Comparison of ENCODE assay signal across 8 cellular contexts in the genomic region with DNA sequence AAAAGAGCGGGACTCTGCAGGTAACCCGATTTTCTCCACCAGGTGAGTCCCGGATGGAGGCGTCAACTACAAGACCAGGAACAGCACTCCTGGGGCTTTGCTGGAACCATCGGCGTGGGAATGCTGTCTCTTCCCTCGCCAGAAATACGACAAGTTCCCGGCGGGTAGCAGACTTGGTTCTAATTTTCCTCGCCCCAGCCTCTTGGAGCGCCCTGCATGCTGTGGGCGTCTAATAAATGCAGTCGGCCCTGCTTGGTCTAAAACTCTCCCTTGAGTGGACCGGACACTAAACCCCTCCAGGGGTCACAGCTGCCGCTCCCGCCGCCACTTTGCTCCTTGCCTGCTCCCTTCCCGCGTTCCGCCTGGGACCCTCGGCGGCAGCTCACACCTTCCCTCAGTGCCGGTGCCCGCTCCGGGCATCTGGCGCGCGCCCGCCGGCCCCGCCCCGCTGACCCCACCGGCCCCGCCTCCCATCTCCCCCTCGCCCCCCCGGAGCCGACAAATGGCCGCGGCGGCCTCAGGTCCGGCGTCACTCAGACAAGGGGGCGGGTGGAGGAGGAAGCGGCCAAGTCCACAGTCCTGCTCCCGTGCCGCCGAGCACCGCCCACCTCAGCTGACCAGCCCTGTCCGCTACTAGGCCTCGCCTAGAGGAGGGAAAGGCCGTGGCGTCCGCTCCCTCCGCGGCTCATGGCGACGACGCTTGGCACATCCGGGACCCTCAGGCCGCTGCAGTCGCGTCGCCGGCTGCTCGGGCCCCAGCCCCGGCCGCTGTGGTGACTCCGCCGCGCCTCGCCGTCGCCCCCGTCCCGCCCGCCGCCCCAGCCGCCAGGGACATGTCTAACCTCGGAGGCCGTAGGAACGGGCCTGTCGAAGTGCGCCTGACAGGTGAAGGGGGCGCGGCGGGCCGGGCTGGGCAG.
A peak's percentile ranks its signal among the peaks of the same experiment; 100 is the strongest.
DNase-seq lines count a peak whose midpoint lies in the region; ATAC-seq and TF ChIP-seq lines count a peak whose summit lies in the region.

No MANE protein-coding gene starts in this region.

- no peaks in the 10 kb centered on the region for H3K27me3 Mint-ChIP-seq in activated naive CD8-positive, alpha-beta T cell

- DNase-seq in CMK (ENCODE audit: low read depth) (peak; percentile 82), MM.1S (peak; percentile 7), SK-N-MC (ENCODE audit: low read depth, low spot score) (no peak), glomerular endothelial cell (ENCODE audit: extremely low read depth, low read depth, low spot score) (peak; percentile 18), stromal cell of bone marrow (ENCODE audit: low read depth) (peak; percentile 77)

- peaks cover 34% of the 10 kb centered on the region for H3K4me1 Mint-ChIP-seq in activated naive CD8-positive, alpha-beta T cell (ENCODE audit: low read depth)

- H3K27ac ChIP-seq in MM.1S (ENCODE audit: low read length) (no peak overlapping the region), SK-N-MC (no peak overlapping the region), neutrophil (peak overlapping the region; percentile 92)

- H3F3A ChIP-seq in MM.1S (ENCODE audit: insufficient read depth, low read length), result no peaks in the 10 kb centered on the region

- no peaks in the 10 kb centered on the region for H3K36me3 Mint-ChIP-seq in activated naive CD8-positive, alpha-beta T cell

- H4K20me1 ChIP-seq in MM.1S (ENCODE audit: insufficient read depth, low read length), result no peaks in the 10 kb centered on the region

- H3K27ac Mint-ChIP-seq in activated naive CD8-positive, alpha-beta T cell, result peak overlapping the region; percentile 70

- no peaks in the 10 kb centered on the region for H3K4me1 ChIP-seq in MM.1S (ENCODE audit: low read length)
- H3K4me1 ChIP-seq in neutrophil (ENCODE audit: control insufficient read depth in 1 of 2, insufficient read depth in 1 of 2, low read depth in 1 of 2, low read length in 1 of 2), result peaks cover 16 to 20% of the 10 kb centered on the region in 2 experiments

- H2AFZ ChIP-seq in MM.1S (ENCODE audit: low read length), result peak overlapping the region; percentile 62; the same call in 1 of the 2 replicates

- TF ChIP-seq CTCF in MM.1S (IDR thresholded peaks at IDR 0.05; ENCODE audit: low read length) (no peak), neutrophil (IDR thresholded peaks at IDR 0.05) (peak; percentile 44)

- peak overlapping the region; percentile 74 for H3K4me2 ChIP-seq in MM.1S (ENCODE audit: low read depth, low read length)

- no peaks in the 10 kb centered on the region for H3K9me3 ChIP-seq in MM.1S (replicated peaks; ENCODE audit: insufficient read depth, low read length)
- H3K9me3 ChIP-seq in SK-N-MC (ENCODE audit: low read depth, low read length), result no peaks in the 10 kb centered on the region
- H3K9me3 ChIP-seq in neutrophil, result no peaks in the 10 kb centered on the region

- ATAC-seq in GM21825 (IDR thresholded peaks at IDR 0.05; ENCODE audit: unreplicated experiment), result peak; percentile 85

- no peaks in the 10 kb centered on the region for H3K79me2 ChIP-seq in MM.1S (ENCODE audit: low read length)

- H3K9ac ChIP-seq in MM.1S (ENCODE audit: low read length) (no peak overlapping the region; the same call in 1 of the 2 replicates), SK-N-MC (ENCODE audit: insufficient read length) (peak overlapping the region; percentile 64)

- H3K27me3 ChIP-seq in MM.1S (replicated peaks; ENCODE audit: insufficient read depth, low read length) (no peaks in the 10 kb centered on the region), neutrophil (no peaks in the 10 kb centered on the region)

- H3K4me3 ChIP-seq in MM.1S (ENCODE audit: low read length) (peak overlapping the region; percentile 48; the same call in 1 of the 2 replicates), SK-N-MC (peak overlapping the region; percentile 75), neutrophil (ENCODE audit: low read depth in 1 of 2, low read length in 1 of 2) (peak overlapping the region; percentile 70 to 71)

- no peaks in the 10 kb centered on the region for H3K9me2 ChIP-seq in MM.1S (replicated peaks; ENCODE audit: insufficient read depth, low read length)

- H3K4me3 Mint-ChIP-seq in activated naive CD8-positive, alpha-beta T cell, result peak overlapping the region; percentile 93

- no peaks in the 10 kb centered on the region for H3K36me3 ChIP-seq in MM.1S (replicated peaks; ENCODE audit: insufficient read depth, low read length)
- no peaks in the 10 kb centered on the region for H3K36me3 ChIP-seq in SK-N-MC (ENCODE audit: insufficient read depth, low read length)
- no peaks in the 10 kb centered on the region for H3K36me3 ChIP-seq in neutrophil

- H3K9me3 Mint-ChIP-seq in activated naive CD8-positive, alpha-beta T cell (ENCODE audit: low read depth), result no peaks in the 10 kb centered on the region
